Comparison of ENCODE assay signal across 14 cellular contexts in the genomic region with DNA sequence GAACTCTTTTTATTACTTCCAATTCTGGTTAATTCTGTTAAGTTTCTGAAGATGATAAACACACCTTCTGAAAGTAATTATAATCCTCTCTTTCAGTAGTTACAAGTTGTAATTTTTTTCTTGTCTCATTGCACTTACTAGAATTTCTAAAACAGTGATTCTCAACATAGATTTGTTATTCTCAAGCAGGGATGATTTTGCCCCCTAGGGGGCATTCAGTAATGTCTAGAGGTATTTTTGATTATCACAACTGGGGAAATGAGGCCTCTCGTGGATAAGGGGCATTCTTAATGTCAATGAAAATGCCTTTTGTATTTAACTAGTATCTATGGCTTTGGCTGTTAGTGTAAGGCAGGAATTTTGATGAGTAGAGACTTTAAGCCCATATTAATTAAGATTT. TPM values are rescaled to one million over a fixed set of nuclear protein-coding genes. Genes with fewer than 3 reads are reported as not detected.
A peak's percentile ranks its signal among the peaks of the same experiment; 100 is the strongest.
DNase-seq lines count a peak whose midpoint lies in the region; ATAC-seq and TF ChIP-seq lines count a peak whose summit lies in the region.
"Had no signal": no experiment of that assay in that cellular context is flagged by ENCODE, and none has a peak within 500 bp of the region (broad histone marks: within the 10 kb centered on the region; RNA-seq: fewer than 3 reads in every experiment).

No MANE protein-coding gene starts in this region.

- TF ChIP-seq CTCF in MCF 10A (IDR thresholded peaks at IDR 0.05; ENCODE audit: unreplicated experiment) (peak; percentile 8), mammary epithelial cell (conservative IDR thresholded peaks at IDR 0.05 in 1 of 2, IDR thresholded peaks at IDR 0.05 in 1 of 2; ENCODE audit: extremely low read depth in 1 of 2, insufficient read depth in 1 of 2, low read depth in 1 of 2, low read length in 2 of 2) (no peak), NB4 (IDR thresholded peaks at IDR 0.05; ENCODE audit: low read depth, low read length) (no peak)

- H3K4me1 ChIP-seq in mammary epithelial cell (ENCODE audit: insufficient read depth, low read length): peaks cover 6% of the 10 kb centered on the region
- H3K4me1 ChIP-seq: thyroid gland had no signal

- DNase-seq in MCF 10A (ENCODE audit: unreplicated experiment) (no peak), mammary epithelial cell (no peak), NB4 (ENCODE audit: low read depth) (peak; percentile 7), dermis blood vessel endothelial cell (peak; percentile 14), NCI-H2227 treated with DMSO at 0.1 percent for 48 hours (lab: John Stamatoyannopoulos, UW) (no peak), NCI-H2227 (lab: John Stamatoyannopoulos, UW; ENCODE audit: unreplicated experiment) (no peak)
- DNase-seq: activated CD4-positive, alpha-beta T cell treated with anti-CD3 and anti-CD28 coated beads, Interleukin-2, amount 10 ng/mL, durations not matched to agents 24 days and 14 days; anterior cingulate cortex; DMS53; islet precursor cell; thyroid gland had no signal

- no peak for ATAC-seq in GM18870 (IDR thresholded peaks at IDR 0.05; ENCODE audit: unreplicated experiment)
- no peak for ATAC-seq in HG03432 (IDR thresholded peaks at IDR 0.05; ENCODE audit: unreplicated experiment)

- no peaks in the 10 kb centered on the region for H3K9me3 ChIP-seq in mammary epithelial cell (replicated peaks; ENCODE audit: insufficient read depth, low read length)
- H3K9me3 ChIP-seq: thyroid gland had no signal

- H3K27me3 ChIP-seq in mammary epithelial cell (ENCODE audit: insufficient read depth, low read length): no peaks in the 10 kb centered on the region
- H3K27me3 ChIP-seq: thyroid gland had no signal

- no peaks in the 10 kb centered on the region for H4K20me1 ChIP-seq in mammary epithelial cell (ENCODE audit: insufficient read depth, low read length)

- peaks cover 5% of the 10 kb centered on the region for H3K27me3 Mint-ChIP-seq in MCF 10A (ENCODE audit: insufficient read depth, unreplicated experiment)

- CTCF ChIA-PET in MCF 10A (lab: Yijun Ruan, JAX) (interaction anchor here (1.4 kb wide), 1 partner anchor 13 kb away, joined by 5 read pairs; no protein-coding TSS in a partner anchor), mammary epithelial cell (lab: Charles Lee; ENCODE audit: low non-redundant PET) (interaction anchor here (1.0 kb wide), 1 partner anchor 13 kb away, joined by 3 read pairs; no protein-coding TSS in a partner anchor)

- H3K4me3 ChIP-seq in mammary epithelial cell (replicated peaks in 1 of 3; ENCODE audit: insufficient read depth in 1 of 3, low read depth in 2 of 3, low read length in 3 of 3) (no peak overlapping the region), NB4 (ENCODE audit: low read depth, low read length) (no peak overlapping the region)
- H3K4me3 ChIP-seq: thyroid gland had no signal

- H3K4me3 Mint-ChIP-seq in MCF 10A (ENCODE audit: unreplicated experiment): no peak overlapping the region
- H3K4me3 Mint-ChIP-seq: activated CD4-positive, alpha-beta T cell treated with anti-CD3 and anti-CD28 coated beads, Interleukin-2, amount 10 ng/mL, durations not matched to agents 24 days and 14 days; T-helper 1 cell treated with Interleukin-12 subunit alpha and Interleukin-12 subunit beta and Interleukin-4 antibody, amounts not matched to agents 30 μg/mL and 1 μg/mL, for 36 hours had no signal

- no peak overlapping the region for H3K27ac ChIP-seq in mammary epithelial cell (ENCODE audit: insufficient read depth, low read depth, low read length)
- H3K27ac ChIP-seq: thyroid gland had no signal

- no peaks in the 10 kb centered on the region for H3K4me1 Mint-ChIP-seq in MCF 10A (ENCODE audit: insufficient read depth, unreplicated experiment)
- H3K4me1 Mint-ChIP-seq: activated CD4-positive, alpha-beta T cell treated with anti-CD3 and anti-CD28 coated beads, Interleukin-2, amount 10 ng/mL, durations not matched to agents 24 days and 14 days had no signal

- H3K9ac ChIP-seq in mammary epithelial cell (ENCODE audit: insufficient read depth, low read length): no peak overlapping the region

- H3K36me3 ChIP-seq in mammary epithelial cell (ENCODE audit: insufficient read depth, low read length): no peaks in the 10 kb centered on the region
- H3K36me3 ChIP-seq: thyroid gland had no signal

- no TSS peak for BruUV-seq in MCF 10A (replicated peaks; lab: Mats Ljungman, UMichigan)
- BruUV-seq in mammary epithelial cell (replicated peaks; lab: Mats Ljungman, UMichigan): no TSS peak

- H3K79me2 ChIP-seq in mammary epithelial cell (ENCODE audit: insufficient read depth, low read length): no peaks in the 10 kb centered on the region

- H3K9me3 Mint-ChIP-seq in MCF 10A (ENCODE audit: unreplicated experiment): peaks cover 7% of the 10 kb centered on the region
- H3K9me3 Mint-ChIP-seq: activated CD4-positive, alpha-beta T cell treated with anti-CD3 and anti-CD28 coated beads, Interleukin-2, amount 10 ng/mL, durations not matched to agents 24 days and 14 days; T-helper 1 cell treated with Interleukin-12 subunit alpha and Interleukin-12 subunit beta and Interleukin-4 antibody, amounts not matched to agents 30 μg/mL and 1 μg/mL, for 36 hours had no signal

- no peak for TF ChIP-seq POLR2A in NB4 (IDR thresholded peaks at IDR 0.05; ENCODE audit: extremely low read depth, insufficient read length)

- no peaks in the 10 kb centered on the region for H3K36me3 Mint-ChIP-seq in MCF 10A (ENCODE audit: insufficient read depth, unreplicated experiment)

- POLR2A ChIA-PET in MCF 10A (lab: Yijun Ruan, JAX): interaction anchor here (0.6 to 0.9 kb wide), 2 partner anchors 61 to 74 kb away, joined by 3 read pairs; no protein-coding TSS in a partner anchor

- no peak overlapping the region for H2AFZ ChIP-seq in mammary epithelial cell (ENCODE audit: low read depth, low read length)

- intact Hi-C loops in MCF 10A (cut with micrococcal nuclease): no loop called here
- intact Hi-C loops in mammary epithelial cell (cut with micrococcal nuclease): no loop called here

- no peak overlapping the region for H3K4me2 ChIP-seq in mammary epithelial cell (ENCODE audit: insufficient read depth, low read depth, low read length)

- in situ Hi-C loops in mammary epithelial cell (cut with MboI; ENCODE audit: low sequenced_read_pairs in 2 of 2): no loop called here

- no peak overlapping the region for H3K27ac Mint-ChIP-seq in MCF 10A (ENCODE audit: low read depth, unreplicated experiment)
- H3K27ac Mint-ChIP-seq: activated CD4-positive, alpha-beta T cell treated with anti-CD3 and anti-CD28 coated beads, Interleukin-2, amount 10 ng/mL, durations not matched to agents 24 days and 14 days; T-helper 1 cell treated with Interleukin-12 subunit alpha and Interleukin-12 subunit beta and Interleukin-4 antibody, amounts not matched to agents 30 μg/mL and 1 μg/mL, for 36 hours had no signal

- WGBS in mammary epithelial cell (ENCODE audit: low coverage, missing lambda C conversion rate): 75% methylated on average over 1 of the region's 1 CpG

- dilution Hi-C loops in mammary epithelial cell (cut with HindIII; ENCODE audit: low sequenced_read_pairs): no loop called here

RNA-seq across cellular contexts. Expression of gene MAFB, which starts 39.4 kb away (rescaled TPM):
- total RNA-seq in MCF 10A (2022) (15.9 and 19.7 TPM in 2 replicates), mammary epithelial cell (1 to 10 TPM in 1 of 2 donors, under 1 TPM in 1; 0.47 to 6.5 TPM), dermis blood vessel endothelial cell (3.4 and 5.9 TPM in 2 replicates)
- 0.16 TPM for polyA plus RNA-seq in mammary epithelial cell
- not detected for polyA minus RNA-seq in mammary epithelial cell

Comparison
In these comparisons a context has a peak if more than half of its experiments do, and no peak if none do; other contexts are left out.
1. DNase-seq: peak in NB4 (single experiment) and dermis blood vessel endothelial cell (single experiment); none in MCF 10A (single experiment), mammary epithelial cell (single experiment), NCI-H2227 treated with DMSO at 0.1 percent for 48 hours (single experiment) and NCI-H2227 (single experiment).